In genomic region chr1:91546876-91547275, GRCh38 we compare ENCODE assay signal across 19 cellular contexts. TPM values are rescaled to one million over a fixed set of nuclear protein-coding genes. Genes with fewer than 3 reads are reported as not detected.
DNase-seq lines count a peak whose midpoint lies in the region; ATAC-seq, FAIRE-seq and TF ChIP-seq lines count a peak whose summit lies in the region.
"Had no signal": no experiment of that assay in that cellular context is flagged by ENCODE, and none has a peak within 500 bp of the region (broad histone marks: within the 10 kb centered on the region; RNA-seq: fewer than 3 reads in every experiment).

No MANE protein-coding gene starts in this region.

- H4K8ac ChIP-seq in mesenchymal stem cell (ENCODE audit: low read length) = no peak overlapping the region

- ATAC-seq in Right ventricle myocardium superior (ENCODE audit: poor library complexity) (peak; percentile 55), HG03039 (IDR thresholded peaks at IDR 0.05; ENCODE audit: unreplicated experiment) (no peak)
- ATAC-seq: body of pancreas; naive thymus-derived CD4-positive, alpha-beta T cell had no signal

- no peak overlapping the region for H4K91ac ChIP-seq in mesenchymal stem cell (ENCODE audit: low read length)

- H3K27ac ChIP-seq in astrocyte (ENCODE audit: low read depth, low read length) (no peak overlapping the region), mesenchymal stem cell (ENCODE audit: low read length, poor library complexity, severe bottlenecking) (no peak overlapping the region)
- H3K27ac ChIP-seq: body of pancreas, hepatocyte, tibial nerve had no signal

- H3K4ac ChIP-seq in mesenchymal stem cell (ENCODE audit: low read depth in 1 of 2, low read length in 2 of 2) = no peak overlapping the region

- no peak overlapping the region for H2BK12ac ChIP-seq in mesenchymal stem cell (ENCODE audit: low read length in 2 of 2)

- peak overlapping the region; percentile 19 for H2AFZ ChIP-seq in astrocyte (ENCODE audit: low read depth, low read length)
- no peak overlapping the region for H2AFZ ChIP-seq in mesenchymal stem cell (ENCODE audit: low read depth, low read length)
- H2AFZ ChIP-seq: hepatocyte had no signal

- no peaks in the 10 kb centered on the region for H3K4me1 Mint-ChIP-seq in astrocyte (ENCODE audit: low read depth, unreplicated experiment)

- no peak overlapping the region for H3K23ac ChIP-seq in mesenchymal stem cell (ENCODE audit: low read length in 2 of 2)

- no peaks in the 10 kb centered on the region for H3K79me2 ChIP-seq in astrocyte (ENCODE audit: insufficient read depth, low read length)
- H3K79me2 ChIP-seq: hepatocyte had no signal

- no peak overlapping the region for H3K14ac ChIP-seq in mesenchymal stem cell (ENCODE audit: low read length in 2 of 2)

- H3K27ac Mint-ChIP-seq in astrocyte (ENCODE audit: unreplicated experiment) = peak overlapping the region; percentile 48

- no peak overlapping the region for H3K4me2 ChIP-seq in astrocyte (ENCODE audit: low read length)
- H3K4me2 ChIP-seq in mesenchymal stem cell (ENCODE audit: low read length, poor library complexity, severe bottlenecking) = no peak overlapping the region
- H3K4me2 ChIP-seq: hepatocyte had no signal

- 76% methylated on average over 19 of the region's 19 CpGs for WGBS in mesenchymal stem cell

- H3K4me3 Mint-ChIP-seq in astrocyte (ENCODE audit: unreplicated experiment) = no peak overlapping the region

- H3K79me1 ChIP-seq in mesenchymal stem cell (replicated peaks; ENCODE audit: low read length, poor library complexity, severe bottlenecking) = no peaks in the 10 kb centered on the region

- peak overlapping the region; percentile 74 for H2BK15ac ChIP-seq in mesenchymal stem cell (ENCODE audit: low read depth, poor library complexity, severe bottlenecking)

- H3K27me3 Mint-ChIP-seq in astrocyte (ENCODE audit: low read depth, unreplicated experiment) = peaks cover 32% of the 10 kb centered on the region

- peaks cover 15% of the 10 kb centered on the region for H3K27me3 ChIP-seq in astrocyte (ENCODE audit: insufficient read depth, low read length)
- no peaks in the 10 kb centered on the region for H3K27me3 ChIP-seq in mesenchymal stem cell (ENCODE audit: control insufficient read depth in 1 of 2, insufficient read depth in 1 of 2, low read length in 2 of 2)
- H3K27me3 ChIP-seq: body of pancreas, hepatocyte, tibial nerve had no signal

- no peak overlapping the region for H3K4me3 ChIP-seq in astrocyte (ENCODE audit: insufficient read depth, low read depth, low read length)
- no peak overlapping the region for H3K4me3 ChIP-seq in mesenchymal stem cell (ENCODE audit: insufficient read depth in 1 of 2, low read depth in 1 of 2, low read length in 2 of 2)
- H3K4me3 ChIP-seq: body of pancreas, hepatocyte, tibial nerve had no signal

- no peak for FAIRE-seq in astrocyte (lab: Jason Lieb, UNC)

- H3K9me3 Mint-ChIP-seq in astrocyte (ENCODE audit: unreplicated experiment) = peaks cover 2% of the 10 kb centered on the region

- peaks cover 2% of the 10 kb centered on the region for H3K36me3 Mint-ChIP-seq in astrocyte (ENCODE audit: low read depth, unreplicated experiment)

- DNase-seq in Right ventricle myocardium superior = peak; percentile 42
- DNase-seq in cardiac septum (ENCODE audit: low spot score) = no peak
- DNase-seq in astrocyte (ENCODE audit: low read depth) = no peak
- no peak for DNase-seq in mesenchymal stem cell
- DNase-seq in HuH-7 (ENCODE audit: low spot score) = no peak
- no peak for DNase-seq in T-helper 9 cell
- no peak for DNase-seq in iPS-NIHi7 (ENCODE audit: extremely low spot score)
- DNase-seq: activated effector memory CD4-positive, alpha-beta T cell treated with anti-CD3 and anti-CD28 coated beads, Interleukin-2, amount 50 U/mL, for 16 hours; body of pancreas; DND-41; H7; naive thymus-derived CD4-positive, alpha-beta T cell; NCI-H1105 treated with DMSO at 0.1 percent for 48 hours; NCI-H2171 treated with DMSO at 0.1 percent for 48 hours; SIG-M5; stimulated activated CD4-positive, alpha-beta T cell treated with anti-CD3 and anti-CD28 coated beads, Interleukin-2, amount 100 ng/mL, for 24 hours had no signal

- no peak overlapping the region for H2BK120ac ChIP-seq in mesenchymal stem cell (ENCODE audit: low read depth, low read length)

- H3K36me3 ChIP-seq in astrocyte (ENCODE audit: insufficient read depth, low read length) = no peaks in the 10 kb centered on the region
- H3K36me3 ChIP-seq in mesenchymal stem cell (ENCODE audit: control insufficient read depth in 1 of 2, insufficient read depth in 2 of 2, low read depth in 1 of 2, low read length in 2 of 2) = peaks cover 0 to 5% of the 10 kb centered on the region in 2 experiments
- H3K36me3 ChIP-seq: tibial nerve had no signal

- intact Hi-C loops in Right ventricle myocardium superior (cut with DNase I) = no loop called here
- intact Hi-C loops in cardiac septum (cut with DNase I) = no loop called here

- no peaks in the 10 kb centered on the region for H3K4me1 ChIP-seq in astrocyte (ENCODE audit: insufficient read depth, low read length)
- no peaks in the 10 kb centered on the region for H3K4me1 ChIP-seq in mesenchymal stem cell (ENCODE audit: control insufficient read depth, insufficient read depth, low read depth, low read length)
- H3K4me1 ChIP-seq: body of pancreas, tibial nerve had no signal

- H3K9ac ChIP-seq in astrocyte (ENCODE audit: low read length) (no peak overlapping the region), mesenchymal stem cell (ENCODE audit: low read length) (no peak overlapping the region)

- H2AK5ac ChIP-seq in mesenchymal stem cell (ENCODE audit: low read length, severe bottlenecking) = no peak overlapping the region

- no peaks in the 10 kb centered on the region for H4K20me1 ChIP-seq in astrocyte (ENCODE audit: insufficient read depth, low read length)

- TF ChIP-seq CTCF in astrocyte (IDR thresholded peaks at IDR 0.05; ENCODE audit: insufficient read depth, low read depth, low read length) = no peak

- H3K18ac ChIP-seq in mesenchymal stem cell (ENCODE audit: low read depth in 1 of 2, low read length in 2 of 2) = no peak overlapping the region

- H3K9me3 ChIP-seq in astrocyte (ENCODE audit: insufficient read depth, low read depth, low read length) (no peaks in the 10 kb centered on the region), mesenchymal stem cell (ENCODE audit: control insufficient read depth, low read length) (no peaks in the 10 kb centered on the region)
- H3K9me3 ChIP-seq: body of pancreas, tibial nerve had no signal

- no peak overlapping the region for H2BK5ac ChIP-seq in mesenchymal stem cell (ENCODE audit: low read depth, low read length, poor library complexity, severe bottlenecking)

RNA-seq across cellular contexts. Expression of gene CDC7, which starts 46.2 kb away (rescaled TPM):
- total RNA-seq in Right ventricle myocardium superior (0.89 TPM), cardiac septum (1.6 TPM), astrocyte (3.3 and 4.0 TPM in 2 replicates)
- polyA plus RNA-seq in mesenchymal stem cell (2013, experiment 1 of 2) = 2.1 TPM
- polyA plus RNA-seq in mesenchymal stem cell (2013, experiment 2 of 2) = 1.9 TPM
